ENCODE assay signal across 31 cellular contexts in the genomic region with DNA sequence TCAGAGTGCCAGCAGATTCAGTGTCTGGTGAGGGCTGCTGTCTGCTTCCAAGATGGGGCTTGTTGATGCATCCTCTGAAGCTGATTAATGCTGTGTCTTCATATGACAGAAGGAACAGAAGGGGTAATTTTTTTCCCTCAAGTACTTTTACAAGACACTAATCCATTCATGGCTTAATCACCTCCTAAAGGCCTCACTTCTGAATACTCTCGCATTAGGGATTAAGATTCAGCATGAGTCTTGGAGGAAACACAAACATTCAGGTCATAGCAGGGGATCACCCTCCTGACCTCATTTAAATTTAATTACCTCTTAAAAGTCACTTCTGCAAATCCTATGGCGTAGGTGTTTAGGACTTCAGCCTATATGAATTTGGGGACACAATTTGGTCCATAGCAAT.
"Had no signal": no experiment of that assay in that cellular context is flagged by ENCODE, and none has a peak within 500 bp of the region (broad histone marks: within the 10 kb centered on the region; RNA-seq: fewer than 3 reads in every experiment).

No MANE protein-coding gene starts in this region.

- H3K4me1 ChIP-seq: heart left ventricle, testis had no signal

- H3K36me3 ChIP-seq: brain microvascular endothelial cell, heart left ventricle, ovary had no signal

- H3K36me3 Mint-ChIP-seq: activated naive CD4-positive, alpha-beta T cell treated with anti-CD3 and anti-CD28 coated beads, Interleukin-2, amount 10 ng/mL, durations not matched to agents 7 days and 5 days; activated naive CD8-positive, alpha-beta T cell treated with anti-CD3 and anti-CD28 coated beads, Interleukin-2, amount 10 ng/mL, durations not matched to agents 7 days and 5 days; immature natural killer cell had no signal

- H3K9me3 Mint-ChIP-seq: activated naive CD4-positive, alpha-beta T cell treated with anti-CD3 and anti-CD28 coated beads, Interleukin-2, amount 10 ng/mL, durations not matched to agents 7 days and 5 days; activated naive CD8-positive, alpha-beta T cell treated with anti-CD3 and anti-CD28 coated beads, Interleukin-2, amount 10 ng/mL, durations not matched to agents 7 days and 5 days; nephron had no signal

- H3K27me3 Mint-ChIP-seq: activated naive CD4-positive, alpha-beta T cell treated with anti-CD3 and anti-CD28 coated beads, Interleukin-2, amount 10 ng/mL, durations not matched to agents 7 days and 5 days; activated naive CD8-positive, alpha-beta T cell treated with anti-CD3 and anti-CD28 coated beads, Interleukin-2, amount 10 ng/mL, durations not matched to agents 7 days and 5 days; progenitor cell of endocrine pancreas had no signal

- H3K9me3 ChIP-seq: heart left ventricle, ovary, testis had no signal

- DNase-seq: activated CD4-positive, alpha-beta T cell treated with anti-CD3 and anti-CD28 coated beads for 48 hours; activated CD4-positive, alpha-beta T cell treated with anti-CD3 and anti-CD28 coated beads, Interleukin-2, amount 50 U/mL, for 48 hours; activated CD8-positive, alpha-beta memory T cell treated with anti-CD3 and anti-CD28 coated beads for 24 hours; activated gamma-delta T cell; activated naive CD4-positive, alpha-beta T cell treated with anti-CD3 and anti-CD28 coated beads, Interleukin-2, amount 10 ng/mL, durations not matched to agents 7 days and 5 days; activated naive CD8-positive, alpha-beta T cell treated with anti-CD3 and anti-CD28 coated beads, Interleukin-2, amount 10 ng/mL, durations not matched to agents 7 days and 5 days; activated T-cell treated with anti-CD3 and anti-CD28 coated beads, Interleukin-2, amount 50 U/mL, for 1 hour; brain microvascular endothelial cell; dorsolateral prefrontal cortex; effector memory CD4-positive, alpha-beta T cell; erythroblast; heart left ventricle; hypothalamus; immature natural killer cell; kidney; left colon; mammary epithelial cell; ovary; stimulated activated CD4-positive, alpha-beta T cell treated with anti-CD3 and anti-CD28 coated beads, Interleukin-12 subunit alpha, Interleukin-12 subunit beta, amount 100 ng/mL, for 4 hours; stimulated activated CD4-positive, alpha-beta T cell treated with anti-CD3 and anti-CD28 coated beads, Interleukin-4, amount 100 ng/mL, for 1 hour; stimulated activated naive CD8-positive, alpha-beta T cell treated with anti-CD3 and anti-CD28 coated beads, Interleukin-15, Interleukin-2, amounts not matched to agents 100 U/mL and 50 U/mL, for 24 hours; T-helper 9 cell; testis; trophoblast cell had no signal

- H3K27ac Mint-ChIP-seq: activated naive CD4-positive, alpha-beta T cell treated with anti-CD3 and anti-CD28 coated beads, Interleukin-2, amount 10 ng/mL, durations not matched to agents 7 days and 5 days; activated naive CD8-positive, alpha-beta T cell treated with anti-CD3 and anti-CD28 coated beads, Interleukin-2, amount 10 ng/mL, durations not matched to agents 7 days and 5 days; immature natural killer cell; nephron; progenitor cell of endocrine pancreas had no signal

- H3K4me1 Mint-ChIP-seq: activated naive CD4-positive, alpha-beta T cell treated with anti-CD3 and anti-CD28 coated beads, Interleukin-2, amount 10 ng/mL, durations not matched to agents 7 days and 5 days; activated naive CD8-positive, alpha-beta T cell treated with anti-CD3 and anti-CD28 coated beads, Interleukin-2, amount 10 ng/mL, durations not matched to agents 7 days and 5 days; immature natural killer cell; nephron had no signal

- H3K27ac ChIP-seq: brain microvascular endothelial cell, coronary artery, dorsolateral prefrontal cortex, heart left ventricle, ovary, skin epidermis, testis, VCaP had no signal

- H3K27me3 ChIP-seq: brain microvascular endothelial cell, dorsolateral prefrontal cortex, heart left ventricle, ovary, testis had no signal

- H3K4me3 Mint-ChIP-seq: activated naive CD4-positive, alpha-beta T cell treated with anti-CD3 and anti-CD28 coated beads, Interleukin-2, amount 10 ng/mL, durations not matched to agents 7 days and 5 days; activated naive CD8-positive, alpha-beta T cell treated with anti-CD3 and anti-CD28 coated beads, Interleukin-2, amount 10 ng/mL, durations not matched to agents 7 days and 5 days; immature natural killer cell; nephron had no signal

- H3K4me3 ChIP-seq: coronary artery, dorsolateral prefrontal cortex, heart left ventricle, ovary, skin epidermis, testis had no signal

- ATAC-seq: activated CD4-positive, CD25-positive, alpha-beta regulatory T cell treated with anti-CD3 and anti-CD28 coated beads, Interleukin-2, amount 50 U/mL, for 24 hours; heart left ventricle; left colon; sciatic nerve; stimulated activated naive CD8-positive, alpha-beta T cell treated with anti-CD3 and anti-CD28 coated beads, Interleukin-15, Interleukin-2, amounts not matched to agents 100 U/mL and 50 U/mL, for 24 hours had no signal
